Comparison of ENCODE assay signal across 10 cellular contexts in the genomic region with DNA sequence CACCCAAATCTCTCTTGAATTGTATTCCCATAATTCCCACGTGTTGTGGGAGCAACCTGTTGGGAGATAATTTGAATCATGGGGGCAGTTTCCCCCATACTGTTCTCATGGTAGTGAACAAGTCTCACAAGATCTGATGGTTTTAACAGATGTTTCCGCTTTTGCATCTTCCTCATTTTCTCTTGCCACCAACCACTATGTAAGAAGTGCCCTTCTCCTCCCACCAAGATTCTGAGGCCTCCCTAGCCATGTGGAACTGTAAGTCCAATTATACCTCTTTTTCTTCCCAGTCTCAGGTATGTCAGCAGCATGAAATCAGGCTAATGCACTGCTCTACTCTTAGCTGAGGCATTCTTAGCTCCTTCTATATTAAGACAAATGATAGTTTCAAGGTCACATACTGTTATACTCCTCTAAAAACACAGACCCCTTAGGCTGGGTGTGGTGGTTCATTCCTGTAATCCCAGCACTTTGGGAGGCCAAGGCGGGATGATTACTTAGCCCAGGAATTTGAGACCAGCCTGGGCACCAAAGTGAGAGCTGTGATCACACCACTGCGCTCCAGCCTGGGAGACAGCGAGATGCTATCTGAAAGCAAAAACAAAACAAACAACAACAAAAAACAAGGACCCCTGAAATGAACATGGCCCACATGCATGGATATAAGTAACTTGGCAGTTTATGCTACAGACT. TPM values are rescaled to one million over a fixed set of nuclear protein-coding genes. Genes with fewer than 3 reads are reported as not detected.
DNase-seq lines count a peak whose midpoint lies in the region; ATAC-seq and TF ChIP-seq lines count a peak whose summit lies in the region.
"Had no signal": no experiment of that assay in that cellular context is flagged by ENCODE, and none has a peak within 500 bp of the region (broad histone marks: within the 10 kb centered on the region; RNA-seq: fewer than 3 reads in every experiment).

No MANE protein-coding gene starts in this region.

- peak overlapping the region; percentile 98 for H3K4me2 ChIP-seq in Loucy (ENCODE audit: low read depth, low read length, poor library complexity, severe bottlenecking)

- no peaks in the 10 kb centered on the region for H3K36me3 ChIP-seq in Loucy (ENCODE audit: insufficient read depth, low read length)

- no peaks in the 10 kb centered on the region for H3F3A ChIP-seq in Loucy (ENCODE audit: low read depth)

- no peak for ATAC-seq in activated naive CD8-positive, alpha-beta T cell treated with anti-CD3 and anti-CD28 coated beads, Interleukin-2, amount 50 U/mL, for 24 hours
- ATAC-seq in natural killer cell (no peak), GM19035 (IDR thresholded peaks at IDR 0.05; ENCODE audit: unreplicated experiment) (no peak)

- H3K4me1 ChIP-seq in Loucy (ENCODE audit: insufficient read depth, low read length, poor library complexity, severe bottlenecking), result peaks cover 66% of the 10 kb centered on the region

- H3K27ac Mint-ChIP-seq in activated naive CD8-positive, alpha-beta T cell treated with anti-CD3 and anti-CD28 coated beads, Interleukin-2, amount 50 U/mL, for 24 hours, result peak overlapping the region; percentile 54
- H3K27ac Mint-ChIP-seq in natural killer cell, result peak overlapping the region; percentile 98

- peaks cover 78% of the 10 kb centered on the region for H3K4me1 Mint-ChIP-seq in activated naive CD8-positive, alpha-beta T cell treated with anti-CD3 and anti-CD28 coated beads, Interleukin-2, amount 50 U/mL, for 24 hours
- H3K4me1 Mint-ChIP-seq in natural killer cell, result peaks cover 77 to 79% of the 10 kb centered on the region in 2 donors

- DNase-seq in EH (ENCODE audit: low read depth) (peak; percentile 43), natural killer cell (no peak), amniotic stem cell (lab: John Stamatoyannopoulos, UW) (no peak), COR-L47 (lab: John Stamatoyannopoulos, UW) (no peak), foreskin melanocyte (no peak)
- no peak for DNase-seq in activated naive CD8-positive, alpha-beta T cell treated with anti-CD3 and anti-CD28 coated beads, Interleukin-2, amount 50 U/mL, for 24 hours
- DNase-seq: glutamatergic neuron, retina had no signal

- no peak overlapping the region for H3K4me3 Mint-ChIP-seq in activated naive CD8-positive, alpha-beta T cell treated with anti-CD3 and anti-CD28 coated beads, Interleukin-2, amount 50 U/mL, for 24 hours
- peak overlapping the region; percentile 36 for H3K4me3 Mint-ChIP-seq in natural killer cell

- H3K36me3 Mint-ChIP-seq in activated naive CD8-positive, alpha-beta T cell treated with anti-CD3 and anti-CD28 coated beads, Interleukin-2, amount 50 U/mL, for 24 hours (ENCODE audit: low read depth), result peaks cover 46% of the 10 kb centered on the region
- no peaks in the 10 kb centered on the region for H3K36me3 Mint-ChIP-seq in natural killer cell

- intact Hi-C loops in natural killer cell (cut with micrococcal nuclease), result no loop called here

- no peaks in the 10 kb centered on the region for H3K27me3 ChIP-seq in Loucy (ENCODE audit: insufficient read depth, low read length, poor library complexity, severe bottlenecking)

- H2AFZ ChIP-seq in Loucy (ENCODE audit: low read length), result no peak overlapping the region

- no peaks in the 10 kb centered on the region for H3K9me2 ChIP-seq in Loucy (replicated peaks; ENCODE audit: low read depth, low read length)

- peaks cover 4% of the 10 kb centered on the region for H3K27me3 Mint-ChIP-seq in activated naive CD8-positive, alpha-beta T cell treated with anti-CD3 and anti-CD28 coated beads, Interleukin-2, amount 50 U/mL, for 24 hours
- H3K27me3 Mint-ChIP-seq in natural killer cell (ENCODE audit: low read depth in 2 of 2), result peaks cover 0 to 2% of the 10 kb centered on the region in 2 donors

- H3K9me3 ChIP-seq in Loucy (ENCODE audit: insufficient read depth, low read depth, low read length), result no peaks in the 10 kb centered on the region

- H3K9ac ChIP-seq in Loucy (ENCODE audit: low read depth, low read length, poor library complexity, severe bottlenecking), result peak overlapping the region; percentile 93

- peaks cover 79% of the 10 kb centered on the region for H4K20me1 ChIP-seq in Loucy (ENCODE audit: insufficient read depth, low read length, poor library complexity, severe bottlenecking)

- H3K9me3 Mint-ChIP-seq in activated naive CD8-positive, alpha-beta T cell treated with anti-CD3 and anti-CD28 coated beads, Interleukin-2, amount 50 U/mL, for 24 hours, result no peaks in the 10 kb centered on the region
- no peaks in the 10 kb centered on the region for H3K9me3 Mint-ChIP-seq in natural killer cell

- no peak for TF ChIP-seq CTCF in Loucy (conservative IDR thresholded peaks at IDR 0.05; ENCODE audit: low read length)
- no peak for TF ChIP-seq CTCF in natural killer cell (IDR thresholded peaks at IDR 0.05)

- H3K4me3 ChIP-seq in Loucy (ENCODE audit: low read length, poor library complexity, severe bottlenecking), result peak overlapping the region; percentile 97

- peaks cover 85% of the 10 kb centered on the region for H3K79me2 ChIP-seq in Loucy (ENCODE audit: insufficient read depth, low read length)

RNA-seq across cellular contexts. Expression of gene SCAF11, which starts 3.6 kb away (rescaled TPM):
- 100 to 1,000 TPM; 208 to 232 (median 220) TPM for total RNA-seq in natural killer cell
